In the genomic region with DNA sequence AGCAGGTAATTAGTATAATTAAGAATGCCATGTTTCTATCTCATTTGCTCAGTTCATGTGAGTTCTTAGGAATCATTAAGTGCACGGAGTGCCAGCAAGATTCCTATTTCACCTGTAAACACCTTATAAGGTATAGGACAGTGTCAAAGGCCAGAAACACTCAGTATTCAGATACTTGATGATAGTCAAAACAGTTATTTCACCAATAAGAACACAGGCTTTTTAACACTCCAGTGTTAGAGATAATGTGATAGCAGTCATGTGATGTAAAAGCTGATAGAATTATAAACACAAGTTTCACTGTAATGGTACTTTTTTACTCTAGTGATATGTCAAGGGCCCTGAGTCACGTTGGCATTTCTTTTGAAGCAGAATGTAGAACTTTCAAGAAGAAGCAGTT, we compare ENCODE assay signal across 1 cellular context.
TF ChIP-seq lines count a peak whose summit lies in the region.

A gene with protein sequence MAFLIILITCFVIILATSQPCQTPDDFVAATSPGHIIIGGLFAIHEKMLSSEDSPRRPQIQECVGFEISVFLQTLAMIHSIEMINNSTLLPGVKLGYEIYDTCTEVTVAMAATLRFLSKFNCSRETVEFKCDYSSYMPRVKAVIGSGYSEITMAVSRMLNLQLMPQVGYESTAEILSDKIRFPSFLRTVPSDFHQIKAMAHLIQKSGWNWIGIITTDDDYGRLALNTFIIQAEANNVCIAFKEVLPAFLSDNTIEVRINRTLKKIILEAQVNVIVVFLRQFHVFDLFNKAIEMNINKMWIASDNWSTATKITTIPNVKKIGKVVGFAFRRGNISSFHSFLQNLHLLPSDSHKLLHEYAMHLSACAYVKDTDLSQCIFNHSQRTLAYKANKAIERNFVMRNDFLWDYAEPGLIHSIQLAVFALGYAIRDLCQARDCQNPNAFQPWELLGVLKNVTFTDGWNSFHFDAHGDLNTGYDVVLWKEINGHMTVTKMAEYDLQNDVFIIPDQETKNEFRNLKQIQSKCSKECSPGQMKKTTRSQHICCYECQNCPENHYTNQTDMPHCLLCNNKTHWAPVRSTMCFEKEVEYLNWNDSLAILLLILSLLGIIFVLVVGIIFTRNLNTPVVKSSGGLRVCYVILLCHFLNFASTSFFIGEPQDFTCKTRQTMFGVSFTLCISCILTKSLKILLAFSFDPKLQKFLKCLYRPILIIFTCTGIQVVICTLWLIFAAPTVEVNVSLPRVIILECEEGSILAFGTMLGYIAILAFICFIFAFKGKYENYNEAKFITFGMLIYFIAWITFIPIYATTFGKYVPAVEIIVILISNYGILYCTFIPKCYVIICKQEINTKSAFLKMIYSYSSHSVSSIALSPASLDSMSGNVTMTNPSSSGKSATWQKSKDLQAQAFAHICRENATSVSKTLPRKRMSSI (minus strand): TSS at position 101 of the 400 bp plus-strand sequence. CDS start 70 bp downstream, at position 31.

TF ChIP-seq in H1, 55 proteins besides CTCF, POLR2A, EP300 and RAD21:
- TF ChIP-seq CTBP2 (IDR thresholded peaks at IDR 0.05; ENCODE audit: borderline replicate concordance, insufficient read depth, insufficient read length, low read length) = no peak
- TF ChIP-seq CBX5 (IDR thresholded peaks at IDR 0.05; ENCODE audit: low read depth, low read length) = no peak
- TF ChIP-seq EZH2 (IDR thresholded peaks at IDR 0.05; ENCODE audit: low read depth, low read length, severe bottlenecking) = no peak
- no peak for TF ChIP-seq JUN (IDR thresholded peaks at IDR 0.05; ENCODE audit: low read depth, low read length)
- no peak for TF ChIP-seq FOSL1 (IDR thresholded peaks at IDR 0.05; ENCODE audit: insufficient read depth, low read depth, low read length)
- TF ChIP-seq YY1 (IDR thresholded peaks at IDR 0.05; ENCODE audit: low read depth, low read length) = no peak
- TF ChIP-seq ZNF274 (IDR thresholded peaks at IDR 0.05; ENCODE audit: borderline replicate concordance, extremely low read depth, low read length) = no peak
- TF ChIP-seq TEAD4 (IDR thresholded peaks at IDR 0.05; ENCODE audit: low read depth, low read length) = no peak
- TF ChIP-seq RXRA (IDR thresholded peaks at IDR 0.05; ENCODE audit: insufficient read depth, low read depth, low read length) = no peak
- TF ChIP-seq SUZ12 (IDR thresholded peaks at IDR 0.05; ENCODE audit: low read length) = no peak
- TF ChIP-seq SP1 (IDR thresholded peaks at IDR 0.05; ENCODE audit: low read depth, low read length) = no peak
- no peak for TF ChIP-seq MAFK (IDR thresholded peaks at IDR 0.05; ENCODE audit: low read depth, low read length)
- TF ChIP-seq BRCA1 (IDR thresholded peaks at IDR 0.05; ENCODE audit: low read depth, low read length) = no peak
- no peak for TF ChIP-seq RFX5 (IDR thresholded peaks at IDR 0.05; ENCODE audit: borderline replicate concordance, low read depth, low read length)
- TF ChIP-seq CBX8 (IDR thresholded peaks at IDR 0.05; ENCODE audit: borderline replicate concordance, low read depth, low read length) = no peak
- no peak for TF ChIP-seq POLR2AphosphoS5 (IDR thresholded peaks at IDR 0.05; ENCODE audit: low read depth, low read length)
- no peak for TF ChIP-seq GTF2F1 (IDR thresholded peaks at IDR 0.05; ENCODE audit: borderline replicate concordance, low read depth, low read length)
- TF ChIP-seq EGR1 (IDR thresholded peaks at IDR 0.05; ENCODE audit: borderline replicate concordance, low read depth, low read length) = no peak
- no peak for TF ChIP-seq BCL11A (IDR thresholded peaks at IDR 0.05; ENCODE audit: low read depth in 2 of 2, low read length in 2 of 2)
TF ChIP-seq in H1: peak in this region for 0.
